In the genomic region with DNA sequence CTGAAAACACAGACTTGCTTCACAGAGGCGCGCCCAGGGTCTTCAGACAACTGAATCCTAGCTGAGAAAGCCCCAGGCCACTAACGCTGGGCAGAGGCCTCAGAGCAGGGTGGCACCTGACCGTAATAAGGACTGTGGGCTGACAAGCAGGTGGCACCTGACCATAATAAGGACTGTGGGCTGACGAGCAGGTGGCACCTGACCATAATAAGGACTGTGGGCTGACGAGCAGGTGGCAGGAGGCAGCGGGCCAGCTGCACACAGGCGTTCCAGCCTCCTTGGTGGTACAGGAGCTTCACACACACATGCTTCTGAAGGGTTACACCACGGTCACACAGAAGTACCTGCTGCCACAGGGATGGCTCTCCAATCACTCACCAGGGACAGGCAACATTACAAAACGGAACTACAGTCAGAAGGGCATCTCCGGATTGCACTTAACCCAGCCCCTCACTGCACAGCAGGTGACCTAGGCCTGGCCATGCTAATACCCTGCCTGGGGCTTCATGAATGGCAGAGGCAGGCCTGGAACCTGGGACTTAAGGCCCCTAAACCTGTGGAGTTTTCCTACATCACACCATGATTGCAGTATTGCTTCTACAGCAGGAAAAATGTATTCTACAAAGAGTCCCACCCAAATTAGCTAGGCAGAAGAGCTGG, we compare ENCODE assay signal across 16 cellular contexts. TPM values are rescaled to one million over a fixed set of nuclear protein-coding genes. Genes with fewer than 3 reads are reported as not detected.
A peak's percentile ranks its signal among the peaks of the same experiment; 100 is the strongest.
DNase-seq lines count a peak whose midpoint lies in the region; ATAC-seq, FAIRE-seq and TF ChIP-seq lines count a peak whose summit lies in the region.
"Had no signal": no experiment of that assay in that cellular context is flagged by ENCODE, and none has a peak within 500 bp of the region (broad histone marks: within the 10 kb centered on the region; RNA-seq: fewer than 3 reads in every experiment).

No MANE protein-coding gene starts in this region.

- 42% methylated on average over 11 of the region's 11 CpGs for WGBS in K562 (ENCODE audit: insufficient coverage, low coverage, missing lambda C conversion rate)
- WGBS in psoas muscle, 3 donors, result 62 to 79% (median 67%) methylated on average over 11 of the region's 11 CpGs

- in situ Hi-C loops in K562 (cut with MboI), result no loop called here

- no peak overlapping the region for H3K4me2 ChIP-seq in K562 (ENCODE audit: insufficient read depth, low read length)
- H3K4me2 ChIP-seq: smooth muscle cell had no signal

- POLR2A ChIA-PET in K562 (lab: Yijun Ruan, JAX), result no interaction called here

- intact Hi-C loops in K562 (cut with micrococcal nuclease), result no loop called here
- intact Hi-C loops in psoas muscle (cut with DNase I), result no loop called here

- H4K20me1 ChIP-seq in K562 (replicated peaks; ENCODE audit: control insufficient read depth, insufficient read depth, low read length), result no peaks in the 10 kb centered on the region

- H3K4me3 ChIP-seq in K562, result no peak overlapping the region
- H3K4me3 ChIP-seq in psoas muscle, result no peak overlapping the region
- H3K4me3 ChIP-seq: gastrocnemius medialis, smooth muscle cell had no signal

- ATAC-seq in K562 (no peak; the same call in 2 of the 3 replicates), psoas muscle (peak; percentile 8 to 73 (median 39)), GM18870 (IDR thresholded peaks at IDR 0.05; ENCODE audit: unreplicated experiment) (no peak)
- ATAC-seq: activated CD4-positive, CD25-positive, alpha-beta regulatory T cell treated with anti-CD3 and anti-CD28 coated beads, Interleukin-2, amount 50 U/mL, for 24 hours; T-helper 17 cell had no signal

- TF ChIP-seq CTCF in K562 (IDR thresholded peaks at IDR 0.05 in 2 of 3, conservative IDR thresholded peaks at IDR 0.05 in 1 of 3; ENCODE audit: insufficient read depth in 2 of 3, low read depth in 1 of 3, low read length in 3 of 3) (no peak), psoas muscle (IDR thresholded peaks at IDR 0.05) (no peak)

- no peak overlapping the region for H3K9ac ChIP-seq in K562 (ENCODE audit: insufficient read depth in 1 of 2, low read depth in 2 of 2, low read length in 2 of 2)

- no peak overlapping the region for H2AFZ ChIP-seq in K562 (ENCODE audit: low read depth, low read length)

- DNase-seq in NCI-H2227 (lab: John Stamatoyannopoulos, UW; ENCODE audit: unreplicated experiment), result peak; percentile 37
- no peak for DNase-seq in NCI-H2227 treated with DMSO at 0.1 percent for 48 hours (lab: John Stamatoyannopoulos, UW)
- peak; percentile 72 for DNase-seq in NCI-H2107 treated with DMSO at 0.1 percent for 48 hours (lab: John Stamatoyannopoulos, UW; ENCODE audit: unreplicated experiment)
- DNase-seq in K562 (ENCODE audit: extremely low read depth in 1 of 4, low spot score in 3 of 4), result no peak
- DNase-seq in psoas muscle, result no peak
- DNase-seq in GDM1 (lab: John Stamatoyannopoulos, UW), result no peak
- no peak for DNase-seq in GM19240 (ENCODE audit: insufficient read length, low spot score)
- DNase-seq: cerebellar nuclear complex, gastrocnemius medialis, KG1, T-helper 17 cell had no signal

- CTCF ChIA-PET in K562 (lab: Yijun Ruan, JAX; ENCODE audit: low intra/inter-chr PET ratio), result no interaction called here

- no peaks in the 10 kb centered on the region for H3K36me3 ChIP-seq in K562 (ENCODE audit: control insufficient read depth, insufficient read depth, low read length)
- H3K36me3 ChIP-seq in psoas muscle (ENCODE audit: insufficient read depth in 1 of 2, low read depth in 1 of 2), result no peaks in the 10 kb centered on the region
- H3K36me3 ChIP-seq: gastrocnemius medialis, neutrophil had no signal

- no peaks in the 10 kb centered on the region for H3K9me1 ChIP-seq in K562 (ENCODE audit: control insufficient read depth, insufficient read depth, low read length)

- H3K9me3 ChIP-seq in K562 (replicated peaks; ENCODE audit: control insufficient read depth, insufficient read depth, low read depth, low read length), result 0 out of 2 replicates have a peak, but pooled peaks cover 5% of the 10 kb centered on the region
- H3K9me3 ChIP-seq in psoas muscle, result no peaks in the 10 kb centered on the region
- H3K9me3 ChIP-seq: gastrocnemius medialis, neutrophil had no signal

- H3K27me3 ChIP-seq in K562 (ENCODE audit: control insufficient read depth in 2 of 2, insufficient read depth in 2 of 2, low read length in 2 of 2) (no peaks in the 10 kb centered on the region), psoas muscle (ENCODE audit: insufficient read depth in 3 of 3, low read length in 2 of 3) (no peaks in the 10 kb centered on the region)
- H3K27me3 ChIP-seq: gastrocnemius medialis had no signal

- no peak for TF ChIP-seq EP300 in K562 (IDR thresholded peaks at IDR 0.05; ENCODE audit: low read length)

- no peaks in the 10 kb centered on the region for H3K79me2 ChIP-seq in K562 (ENCODE audit: control insufficient read depth, insufficient read depth, low read length)

- peaks cover 0 to 5% of the 10 kb centered on the region in 2 experiments; a peak in 2 of 5 replicates for H3K4me1 ChIP-seq in K562 (replicated peaks in 1 of 2; ENCODE audit: control insufficient read depth in 2 of 2, insufficient read depth in 2 of 2, low read length in 2 of 2)
- H3K4me1 ChIP-seq in psoas muscle, result peaks cover 16% of the 10 kb centered on the region

- no peak for FAIRE-seq in K562 (lab: Jason Lieb, UNC)
- FAIRE-seq: H54 had no signal

- no peak for TF ChIP-seq RAD21 in K562 (CRISPR knock-in tag; conservative IDR thresholded peaks at IDR 0.05 in 1 of 2, IDR thresholded peaks at IDR 0.05 in 1 of 2)

- no peak overlapping the region for H3K27ac ChIP-seq in K562 (ENCODE audit: extremely low read depth, low read depth, low read length)
- H3K27ac ChIP-seq in psoas muscle, result peak overlapping the region; percentile 32
- H3K27ac ChIP-seq: gastrocnemius medialis, neutrophil had no signal

- no peak for TF ChIP-seq POLR2A in K562 (conservative IDR thresholded peaks at IDR 0.05)

- no TSS peak for BruUV-seq in K562 (replicated peaks; lab: Mats Ljungman, UMichigan)

TF ChIP-seq in K562, 482 proteins besides CTCF, POLR2A, EP300 and RAD21:
- TF ChIP-seq, protein P1, sequence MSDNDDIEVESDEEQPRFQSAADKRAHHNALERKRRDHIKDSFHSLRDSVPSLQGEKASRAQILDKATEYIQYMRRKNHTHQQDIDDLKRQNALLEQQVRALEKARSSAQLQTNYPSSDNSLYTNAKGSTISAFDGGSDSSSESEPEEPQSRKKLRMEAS (CRISPR knock-in tag; IDR thresholded peaks at IDR 0.05), result 0 out of 2 replicates have a peak, but pooled peaks have one; percentile 25
- TF ChIP-seq, protein P2, sequence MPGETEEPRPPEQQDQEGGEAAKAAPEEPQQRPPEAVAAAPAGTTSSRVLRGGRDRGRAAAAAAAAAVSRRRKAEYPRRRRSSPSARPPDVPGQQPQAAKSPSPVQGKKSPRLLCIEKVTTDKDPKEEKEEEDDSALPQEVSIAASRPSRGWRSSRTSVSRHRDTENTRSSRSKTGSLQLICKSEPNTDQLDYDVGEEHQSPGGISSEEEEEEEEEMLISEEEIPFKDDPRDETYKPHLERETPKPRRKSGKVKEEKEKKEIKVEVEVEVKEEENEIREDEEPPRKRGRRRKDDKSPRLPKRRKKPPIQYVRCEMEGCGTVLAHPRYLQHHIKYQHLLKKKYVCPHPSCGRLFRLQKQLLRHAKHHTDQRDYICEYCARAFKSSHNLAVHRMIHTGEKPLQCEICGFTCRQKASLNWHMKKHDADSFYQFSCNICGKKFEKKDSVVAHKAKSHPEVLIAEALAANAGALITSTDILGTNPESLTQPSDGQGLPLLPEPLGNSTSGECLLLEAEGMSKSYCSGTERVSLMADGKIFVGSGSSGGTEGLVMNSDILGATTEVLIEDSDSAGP (CRISPR knock-in tag; IDR thresholded peaks at IDR 0.05), result 0 out of 2 replicates have a peak, but pooled peaks have one; percentile 21
- TF ChIP-seq FUS (optimal IDR thresholded peaks at IDR 0.05; ENCODE audit: low read depth, low read length) (no peak), FOXA1 (IDR thresholded peaks at IDR 0.05; ENCODE audit: borderline replicate concordance) (no peak), MCM3 (IDR thresholded peaks at IDR 0.05) (no peak), BRD4 (IDR thresholded peaks at IDR 0.05) (no peak)

RNA-seq across cellular contexts. Expression of a gene that starts 50.8 kb away (rescaled TPM):
- 101 and 118 TPM in 2 replicates for total RNA-seq in K562 (2011; cell fraction: chromatin; rRNA removed; ENCODE audit: low replicate concordance)
- 85.9 and 99.7 TPM in 2 replicates for total RNA-seq in K562 (2011; cell fraction: nucleolus; rRNA removed)
- 97.7 and 105 TPM in 2 replicates for total RNA-seq in K562 (2011; cell fraction: nucleoplasm; rRNA removed)
- total RNA-seq in K562 (2014; rRNA removed) (123 and 126 TPM in 2 replicates), K562 (2014; rRNA removed; fragmentation: Illumina TruSeq; extraction: Trizol) (41.4 and 42.7 TPM in 2 replicates), K562 (2015; rRNA removed; fragmentation: Illumina TruSeq; extraction: Trizol) (52.0 and 56.4 TPM in 2 replicates), K562 (2021) (74.4 and 81.6 TPM in 2 replicates), psoas muscle (10 to 100 TPM; 19.7 to 26.8 (median 22.0) TPM)
- polyA plus RNA-seq in K562 (2011; rRNA removed) (62.2 and 64.5 TPM in 2 replicates), K562 (2014; fragmentation: Illumina TruSeq; extraction: Trizol) (29.0 and 49.1 TPM in 2 replicates), K562 (2014; fragmentation: Nextera tagmentation; extraction: Ambion mirVana) (10 to 100 TPM; 12.9 to 19.4 TPM), K562 (2014; rRNA removed) (165 and 185 TPM in 2 replicates), psoas muscle (10 to 100 TPM; 18.6 to 31.3 (median 26.2) TPM)
- 83.4 and 238 TPM in 2 replicates for polyA plus RNA-seq in K562 (2011; cell fraction: cytosol; rRNA removed)
- polyA plus RNA-seq in K562 (2011; cell fraction: nucleus; rRNA removed), result 74.0 and 91.4 TPM in 2 replicates
- polyA plus RNA-seq in K562 (2012), result 79.5 and 80.8 TPM in 2 replicates
- 30.7 and 32.6 TPM in 2 replicates for polyA minus RNA-seq in K562 (2011; rRNA and poly(A)+ RNA removed)
- polyA minus RNA-seq in K562 (2011; cell fraction: cytosol; rRNA and poly(A)+ RNA removed), result 14.1 and 15.7 TPM in 2 replicates
- 39.4 and 48.7 TPM in 2 replicates for polyA minus RNA-seq in K562 (2011; cell fraction: nucleus; rRNA and poly(A)+ RNA removed)

Comparison
In these comparisons a context has a peak if more than half of its experiments do, and no peak if none do; other contexts are left out.
1. DNase-seq: peak in NCI-H2227 (single experiment) and NCI-H2107 treated with DMSO at 0.1 percent for 48 hours (single experiment); none in NCI-H2227 treated with DMSO at 0.1 percent for 48 hours (single experiment), K562 (0 of 4), psoas muscle (0 of 2), GDM1 (single experiment) and GM19240 (single experiment).
2. ATAC-seq: peak in psoas muscle (4 of 4); none in K562 (single experiment) and GM18870 (single experiment).